ENCODE assay signal across 12 cellular contexts in genomic region chr12:119181202-119181601, GRCh38. TPM values are rescaled to one million over a fixed set of nuclear protein-coding genes. Genes with fewer than 3 reads are reported as not detected.
DNase-seq lines count a peak whose midpoint lies in the region; ATAC-seq and TF ChIP-seq lines count a peak whose summit lies in the region.
"Had no signal": no experiment of that assay in that cellular context is flagged by ENCODE, and none has a peak within 500 bp of the region (broad histone marks: within the 10 kb centered on the region; RNA-seq: fewer than 3 reads in every experiment).

No MANE protein-coding gene starts in this region.

- H3K9me3 ChIP-seq in right atrium auricular region: no peaks in the 10 kb centered on the region
- H3K9me3 ChIP-seq: right lobe of liver had no signal

- TF ChIP-seq CTCF in right atrium auricular region (IDR thresholded peaks at IDR 0.05): no peak
- TF ChIP-seq CTCF in fibroblast of villous mesenchyme (IDR thresholded peaks at IDR 0.05; ENCODE audit: insufficient read depth, low read depth, low read length): no peak
- TF ChIP-seq CTCF in progenitor cell of endocrine pancreas (IDR thresholded peaks at IDR 0.05; ENCODE audit: unreplicated experiment): no peak

- intact Hi-C loops in Right ventricle myocardium superior (cut with DNase I): no loop called here

- peak overlapping the region; percentile 71 for H3K4me3 Mint-ChIP-seq in progenitor cell of endocrine pancreas (ENCODE audit: low read depth)

- ATAC-seq in Right ventricle myocardium superior (ENCODE audit: poor library complexity): no peak
- ATAC-seq in GM19467 (IDR thresholded peaks at IDR 0.05; ENCODE audit: unreplicated experiment): no peak

- peaks cover 49% of the 10 kb centered on the region for H3K4me1 Mint-ChIP-seq in progenitor cell of endocrine pancreas (ENCODE audit: low read depth)

- peaks cover 7% of the 10 kb centered on the region for H3K36me3 ChIP-seq in right atrium auricular region
- H3K36me3 ChIP-seq: right lobe of liver had no signal

- peak overlapping the region; percentile 71 to 91 for H3K4me3 ChIP-seq in right atrium auricular region
- H3K4me3 ChIP-seq in fibroblast of villous mesenchyme (ENCODE audit: low read depth, low read length): peak overlapping the region; percentile 61

- peaks cover 2% of the 10 kb centered on the region for H3K36me3 Mint-ChIP-seq in progenitor cell of endocrine pancreas (ENCODE audit: insufficient read depth)

- H3K27me3 ChIP-seq in right atrium auricular region: no peaks in the 10 kb centered on the region

- peak overlapping the region; percentile 97 to 99 for H3K27ac ChIP-seq in right atrium auricular region

- DNase-seq in right atrium auricular region (ENCODE audit: low spot score) (no peak), Right ventricle myocardium superior (no peak), fibroblast of villous mesenchyme (ENCODE audit: low read depth) (no peak), progenitor cell of endocrine pancreas (ENCODE audit: low spot score, unreplicated experiment) (no peak), RKO (ENCODE audit: low spot score) (no peak), hypothalamus (lab: John Stamatoyannopoulos, UW) (no peak)
- DNase-seq in activated CD8-positive, alpha-beta memory T cell treated with anti-CD3 and anti-CD28 coated beads, Interleukin-2, amount 50 U/mL, for 4 hours: no peak
- DNase-seq: mammary epithelial cell, NCI-H1694, OCI-M1, right lobe of liver had no signal

- H3K9me3 Mint-ChIP-seq in progenitor cell of endocrine pancreas (ENCODE audit: low read depth): no peaks in the 10 kb centered on the region

- H3K4me1 ChIP-seq in right atrium auricular region: peaks cover 0 to 56% of the 10 kb centered on the region in 2 donors
- H3K4me1 ChIP-seq: right lobe of liver had no signal

- H3K27me3 Mint-ChIP-seq in progenitor cell of endocrine pancreas: peaks cover 2% of the 10 kb centered on the region

- peak overlapping the region; percentile 96 for H3K27ac Mint-ChIP-seq in progenitor cell of endocrine pancreas

RNA-seq across cellular contexts. Expression of gene HSPB8, which starts 2.5 kb away (rescaled TPM):
- total RNA-seq in right atrium auricular region: 100 to 1,000 TPM; 469 to 530 TPM
- 529 TPM for total RNA-seq in Right ventricle myocardium superior
- total RNA-seq in fibroblast of villous mesenchyme: 11.6 and 22.0 TPM in 2 replicates
- total RNA-seq in progenitor cell of endocrine pancreas: 37.9 and 38.7 TPM in 2 replicates

Comparison
In these comparisons a context has a peak if more than half of its experiments do, and no peak if none do; other contexts are left out.
1. RNA of gene HSPB8, which starts 2.5 kb away (total RNA-seq): 469 to 530 TPM in right atrium auricular region and 529 TPM in Right ventricle myocardium superior (single experiment); 37.9 to 38.7 TPM in progenitor cell of endocrine pancreas and 11.6 to 22.0 TPM in fibroblast of villous mesenchyme; every median in the first group is over 10 times any median in the second.